ENCODE assay signal across 1 cellular context in the genomic region with DNA sequence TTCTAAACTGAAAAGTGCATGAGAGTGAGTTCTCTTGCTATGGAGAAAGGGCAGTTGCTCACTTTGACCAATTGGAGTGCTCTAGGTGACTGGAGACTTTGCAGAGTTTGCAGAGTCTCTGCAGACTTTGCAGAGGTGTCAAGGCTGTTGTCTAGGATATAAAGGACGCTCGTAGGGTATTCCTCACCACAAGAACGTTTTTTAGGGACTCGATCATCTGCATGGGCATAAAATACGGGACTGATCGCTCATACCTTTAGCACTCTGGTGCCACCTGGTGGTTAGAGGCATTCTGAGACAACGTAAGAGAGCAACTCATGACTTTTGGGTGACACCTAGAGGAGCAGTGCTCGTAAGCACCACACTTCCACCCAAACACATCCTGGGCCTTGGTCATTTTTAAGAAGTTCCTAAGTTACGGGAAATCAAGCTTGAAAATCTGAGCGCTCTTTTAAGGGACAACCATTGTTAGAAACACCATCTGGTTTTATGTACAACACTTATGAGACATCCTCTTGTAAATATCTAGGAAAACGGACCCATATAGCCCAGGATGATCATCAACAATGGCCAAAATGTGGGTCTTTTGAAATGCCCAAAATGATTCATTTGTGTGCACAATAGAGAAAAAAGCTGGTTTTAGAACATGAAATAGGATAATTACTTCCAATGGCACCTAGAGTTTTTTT.
TF ChIP-seq lines count a peak whose summit lies in the region.

No MANE protein-coding gene starts in this region.

TF ChIP-seq in GM12878, 131 proteins besides CTCF, POLR2A, EP300 and RAD21 (continued from another document):
- TF ChIP-seq, protein P1, sequence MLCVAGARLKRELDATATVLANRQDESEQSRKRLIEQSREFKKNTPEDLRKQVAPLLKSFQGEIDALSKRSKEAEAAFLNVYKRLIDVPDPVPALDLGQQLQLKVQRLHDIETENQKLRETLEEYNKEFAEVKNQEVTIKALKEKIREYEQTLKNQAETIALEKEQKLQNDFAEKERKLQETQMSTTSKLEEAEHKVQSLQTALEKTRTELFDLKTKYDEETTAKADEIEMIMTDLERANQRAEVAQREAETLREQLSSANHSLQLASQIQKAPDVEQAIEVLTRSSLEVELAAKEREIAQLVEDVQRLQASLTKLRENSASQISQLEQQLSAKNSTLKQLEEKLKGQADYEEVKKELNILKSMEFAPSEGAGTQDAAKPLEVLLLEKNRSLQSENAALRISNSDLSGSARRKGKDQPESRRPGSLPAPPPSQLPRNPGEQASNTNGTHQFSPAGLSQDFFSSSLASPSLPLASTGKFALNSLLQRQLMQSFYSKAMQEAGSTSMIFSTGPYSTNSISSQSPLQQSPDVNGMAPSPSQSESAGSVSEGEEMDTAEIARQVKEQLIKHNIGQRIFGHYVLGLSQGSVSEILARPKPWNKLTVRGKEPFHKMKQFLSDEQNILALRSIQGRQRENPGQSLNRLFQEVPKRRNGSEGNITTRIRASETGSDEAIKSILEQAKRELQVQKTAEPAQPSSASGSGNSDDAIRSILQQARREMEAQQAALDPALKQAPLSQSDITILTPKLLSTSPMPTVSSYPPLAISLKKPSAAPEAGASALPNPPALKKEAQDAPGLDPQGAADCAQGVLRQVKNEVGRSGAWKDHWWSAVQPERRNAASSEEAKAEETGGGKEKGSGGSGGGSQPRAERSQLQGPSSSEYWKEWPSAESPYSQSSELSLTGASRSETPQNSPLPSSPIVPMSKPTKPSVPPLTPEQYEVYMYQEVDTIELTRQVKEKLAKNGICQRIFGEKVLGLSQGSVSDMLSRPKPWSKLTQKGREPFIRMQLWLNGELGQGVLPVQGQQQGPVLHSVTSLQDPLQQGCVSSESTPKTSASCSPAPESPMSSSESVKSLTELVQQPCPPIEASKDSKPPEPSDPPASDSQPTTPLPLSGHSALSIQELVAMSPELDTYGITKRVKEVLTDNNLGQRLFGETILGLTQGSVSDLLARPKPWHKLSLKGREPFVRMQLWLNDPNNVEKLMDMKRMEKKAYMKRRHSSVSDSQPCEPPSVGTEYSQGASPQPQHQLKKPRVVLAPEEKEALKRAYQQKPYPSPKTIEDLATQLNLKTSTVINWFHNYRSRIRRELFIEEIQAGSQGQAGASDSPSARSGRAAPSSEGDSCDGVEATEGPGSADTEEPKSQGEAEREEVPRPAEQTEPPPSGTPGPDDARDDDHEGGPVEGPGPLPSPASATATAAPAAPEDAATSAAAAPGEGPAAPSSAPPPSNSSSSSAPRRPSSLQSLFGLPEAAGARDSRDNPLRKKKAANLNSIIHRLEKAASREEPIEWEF (IDR thresholded peaks at IDR 0.05; ENCODE audit: insufficient replicate concordance, low read depth, low read length), result no peak
- TF ChIP-seq POLR2AphosphoS5 (IDR thresholded peaks at IDR 0.05; ENCODE audit: low read length) (no peak), CHD2 (IDR thresholded peaks at IDR 0.05; ENCODE audit: borderline replicate concordance, low read depth, low read length) (no peak), SREBF2 (IDR thresholded peaks at IDR 0.05; ENCODE audit: low read length) (no peak), ZNF274 (IDR thresholded peaks at IDR 0.05; ENCODE audit: insufficient read depth, insufficient read length) (no peak), NFXL1 (IDR thresholded peaks at IDR 0.05; ENCODE audit: borderline replicate concordance) (no peak), EED (IDR thresholded peaks at IDR 0.05; ENCODE audit: low read depth) (no peak), RELA (IDR thresholded peaks at IDR 0.05; ENCODE audit: borderline replicate concordance, partially characterized antibody) (peak; percentile 74)
- TF ChIP-seq, protein P2, sequence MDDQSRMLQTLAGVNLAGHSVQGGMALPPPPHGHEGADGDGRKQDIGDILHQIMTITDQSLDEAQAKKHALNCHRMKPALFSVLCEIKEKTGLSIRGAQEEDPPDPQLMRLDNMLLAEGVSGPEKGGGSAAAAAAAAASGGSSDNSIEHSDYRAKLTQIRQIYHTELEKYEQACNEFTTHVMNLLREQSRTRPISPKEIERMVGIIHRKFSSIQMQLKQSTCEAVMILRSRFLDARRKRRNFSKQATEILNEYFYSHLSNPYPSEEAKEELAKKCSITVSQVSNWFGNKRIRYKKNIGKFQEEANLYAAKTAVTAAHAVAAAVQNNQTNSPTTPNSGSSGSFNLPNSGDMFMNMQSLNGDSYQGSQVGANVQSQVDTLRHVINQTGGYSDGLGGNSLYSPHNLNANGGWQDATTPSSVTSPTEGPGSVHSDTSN (IDR thresholded peaks at IDR 0.05; ENCODE audit: insufficient replicate concordance, low read depth, low read length), result no peak
- TF ChIP-seq, protein P3, sequence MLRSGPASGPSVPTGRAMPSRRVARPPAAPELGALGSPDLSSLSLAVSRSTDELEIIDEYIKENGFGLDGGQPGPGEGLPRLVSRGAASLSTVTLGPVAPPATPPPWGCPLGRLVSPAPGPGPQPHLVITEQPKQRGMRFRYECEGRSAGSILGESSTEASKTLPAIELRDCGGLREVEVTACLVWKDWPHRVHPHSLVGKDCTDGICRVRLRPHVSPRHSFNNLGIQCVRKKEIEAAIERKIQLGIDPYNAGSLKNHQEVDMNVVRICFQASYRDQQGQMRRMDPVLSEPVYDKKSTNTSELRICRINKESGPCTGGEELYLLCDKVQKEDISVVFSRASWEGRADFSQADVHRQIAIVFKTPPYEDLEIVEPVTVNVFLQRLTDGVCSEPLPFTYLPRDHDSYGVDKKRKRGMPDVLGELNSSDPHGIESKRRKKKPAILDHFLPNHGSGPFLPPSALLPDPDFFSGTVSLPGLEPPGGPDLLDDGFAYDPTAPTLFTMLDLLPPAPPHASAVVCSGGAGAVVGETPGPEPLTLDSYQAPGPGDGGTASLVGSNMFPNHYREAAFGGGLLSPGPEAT (IDR thresholded peaks at IDR 0.05; ENCODE audit: low read depth), result no peak
- TF ChIP-seq, protein P4, sequence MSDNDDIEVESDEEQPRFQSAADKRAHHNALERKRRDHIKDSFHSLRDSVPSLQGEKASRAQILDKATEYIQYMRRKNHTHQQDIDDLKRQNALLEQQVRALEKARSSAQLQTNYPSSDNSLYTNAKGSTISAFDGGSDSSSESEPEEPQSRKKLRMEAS (IDR thresholded peaks at IDR 0.05; ENCODE audit: low read depth, low read length), result no peak
- TF ChIP-seq, protein P5, sequence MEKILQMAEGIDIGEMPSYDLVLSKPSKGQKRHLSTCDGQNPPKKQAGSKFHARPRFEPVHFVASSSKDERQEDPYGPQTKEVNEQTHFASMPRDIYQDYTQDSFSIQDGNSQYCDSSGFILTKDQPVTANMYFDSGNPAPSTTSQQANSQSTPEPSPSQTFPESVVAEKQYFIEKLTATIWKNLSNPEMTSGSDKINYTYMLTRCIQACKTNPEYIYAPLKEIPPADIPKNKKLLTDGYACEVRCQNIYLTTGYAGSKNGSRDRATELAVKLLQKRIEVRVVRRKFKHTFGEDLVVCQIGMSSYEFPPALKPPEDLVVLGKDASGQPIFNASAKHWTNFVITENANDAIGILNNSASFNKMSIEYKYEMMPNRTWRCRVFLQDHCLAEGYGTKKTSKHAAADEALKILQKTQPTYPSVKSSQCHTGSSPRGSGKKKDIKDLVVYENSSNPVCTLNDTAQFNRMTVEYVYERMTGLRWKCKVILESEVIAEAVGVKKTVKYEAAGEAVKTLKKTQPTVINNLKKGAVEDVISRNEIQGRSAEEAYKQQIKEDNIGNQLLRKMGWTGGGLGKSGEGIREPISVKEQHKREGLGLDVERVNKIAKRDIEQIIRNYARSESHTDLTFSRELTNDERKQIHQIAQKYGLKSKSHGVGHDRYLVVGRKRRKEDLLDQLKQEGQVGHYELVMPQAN (conservative IDR thresholded peaks at IDR 0.05), result no peak
